In the genomic region with DNA sequence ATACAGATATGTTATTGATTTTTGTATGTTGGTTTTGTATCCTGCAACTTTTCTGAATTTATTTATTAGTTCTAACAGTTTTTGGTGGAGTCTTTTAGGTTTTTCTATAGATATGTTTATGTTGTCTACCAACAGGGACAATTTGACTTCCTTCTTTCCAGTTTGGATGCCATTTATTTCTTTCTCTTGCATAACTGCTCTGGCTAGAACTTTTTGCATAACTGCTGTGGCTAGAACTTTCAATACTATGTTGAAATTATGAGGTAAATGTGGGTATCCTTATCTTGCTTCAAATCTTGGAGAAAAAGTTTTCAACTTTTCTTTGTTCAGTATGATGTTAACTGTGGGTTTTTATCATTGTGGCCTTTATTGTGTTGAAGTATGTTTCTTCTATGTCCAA, we compare ENCODE assay signal across 22 cellular contexts.
"Had no signal": no experiment of that assay in that cellular context is flagged by ENCODE, and none has a peak within 500 bp of the region (broad histone marks: within the 10 kb centered on the region; RNA-seq: fewer than 3 reads in every experiment).

No MANE protein-coding gene starts in this region.

- DNase-seq: activated CD4-positive, alpha-beta T cell treated with anti-CD3 and anti-CD28 coated beads, Interleukin-2, amount 10 ng/mL, durations not matched to agents 7 days and 5 days; activated CD4-positive, CD25-positive, alpha-beta regulatory T cell treated with anti-CD3 and anti-CD28 coated beads, Interleukin-2, amount 50 U/mL, for 72 hours; activated CD8-positive, alpha-beta memory T cell treated with anti-CD3 and anti-CD28 coated beads, Interleukin-2, amount 10 ng/mL, durations not matched to agents 7 days and 5 days; activated CD8-positive, alpha-beta T cell treated with anti-CD3 and anti-CD28 coated beads for 36 hours; activated effector memory CD4-positive, alpha-beta T cell treated with anti-CD3 and anti-CD28 coated beads, Interleukin-2, amount 50 U/mL, for 16 hours; activated naive CD4-positive, alpha-beta T cell treated with anti-CD3 and anti-CD28 coated beads, Interleukin-2, amount 50 U/mL, for 16 hours; activated naive CD8-positive, alpha-beta T cell treated with anti-CD3 and anti-CD28 coated beads, Interleukin-2, amount 50 U/mL, for 24 hours; activated T-cell treated with anti-CD3 and anti-CD28 coated beads for 4 hours; aorta; brain microvascular endothelial cell; caudate nucleus; dermis blood vessel endothelial cell; effector memory CD4-positive, alpha-beta T cell; gastrocnemius medialis; hippocampal formation; midbrain; natural killer cell; ovary; stimulated activated CD4-positive, alpha-beta T cell treated with anti-CD3 and anti-CD28 coated beads, Interleukin-4, amount 100 ng/mL, for 1 hour; stimulated activated naive CD4-positive, alpha-beta T cell; upper lobe of left lung; WERI-Rb-1 had no signal

- ATAC-seq: activated CD8-positive, alpha-beta memory T cell treated with anti-CD3 and anti-CD28 coated beads, Interleukin-2, amount 10 ng/mL, durations not matched to agents 7 days and 5 days; activated CD8-positive, alpha-beta T cell treated with anti-CD3 and anti-CD28 coated beads for 36 hours; activated naive CD8-positive, alpha-beta T cell treated with anti-CD3 and anti-CD28 coated beads, Interleukin-2, amount 50 U/mL, for 24 hours; gastrocnemius medialis; natural killer cell had no signal
